Comparison of ENCODE assay signal across 11 cellular contexts in genomic region chr5:93601433-93602175, GRCh38. TPM values are rescaled to one million over a fixed set of nuclear protein-coding genes. Genes with fewer than 3 reads are reported as not detected.
DNase-seq lines count a peak whose midpoint lies in the region; ATAC-seq, FAIRE-seq and TF ChIP-seq lines count a peak whose summit lies in the region.
"Had no signal": no experiment of that assay in that cellular context is flagged by ENCODE, and none has a peak within 500 bp of the region (broad histone marks: within the 10 kb centered on the region; RNA-seq: fewer than 3 reads in every experiment).

No MANE protein-coding gene starts in this region.

- H2AFZ ChIP-seq in HepG2 (ENCODE audit: low read length), result no peak overlapping the region
- peak overlapping the region; percentile 33 for H2AFZ ChIP-seq in astrocyte (ENCODE audit: low read depth, low read length)

- H3K27me3 ChIP-seq in HepG2 (ENCODE audit: control insufficient read depth in 1 of 2, insufficient read depth in 2 of 2, low read length in 2 of 2) (peaks cover 2 to 48% of the 10 kb centered on the region in 2 experiments; a peak in 4 of 5 replicates), right lobe of liver (peaks cover 7 to 22% of the 10 kb centered on the region in 2 donors), astrocyte (ENCODE audit: insufficient read depth, low read length) (no peaks in the 10 kb centered on the region), vagina (no peaks in the 10 kb centered on the region)

- no peaks in the 10 kb centered on the region for H3K79me2 ChIP-seq in HepG2 (ENCODE audit: insufficient read depth, low read length)
- peaks cover 17% of the 10 kb centered on the region for H3K79me2 ChIP-seq in astrocyte (ENCODE audit: insufficient read depth, low read length)

- H3K27ac ChIP-seq in HepG2 (ENCODE audit: extremely low read length, insufficient read depth, low read length) (no peak overlapping the region), right lobe of liver (no peak overlapping the region), astrocyte (ENCODE audit: low read depth, low read length) (peak overlapping the region; percentile 78), vagina (peak overlapping the region; percentile 77)
- H3K27ac ChIP-seq: BLaER1 treated with 17β-estradiol and CSF1 and Interleukin-3, amounts not matched to agents 10 nM and 100 nM had no signal

- DNase-seq in HepG2 (ENCODE audit: low spot score) (no peak), right lobe of liver (no peak), astrocyte (ENCODE audit: low read depth) (peak; percentile 85), kidney glomerular epithelial cell (lab: John Stamatoyannopoulos, UW) (peak; percentile 74), vagina (ENCODE audit: extremely low spot score in 2 of 2) (peak in 1 of 2 donors; percentile 86), SKM-1 (lab: John Stamatoyannopoulos, UW; ENCODE audit: unreplicated experiment) (no peak)
- DNase-seq: activated CD8-positive, alpha-beta T cell treated with anti-CD3 and anti-CD28 coated beads for 36 hours; NCI-H526 had no signal

- TF ChIP-seq CTCF in HepG2 (CRISPR knock-in tag; IDR thresholded peaks at IDR 0.05) (no peak), right lobe of liver (IDR thresholded peaks at IDR 0.05) (no peak), astrocyte (IDR thresholded peaks at IDR 0.05; ENCODE audit: insufficient read depth, low read depth, low read length) (no peak), vagina (IDR thresholded peaks at IDR 0.05) (no peak)

- no peaks in the 10 kb centered on the region for H3K36me3 Mint-ChIP-seq in astrocyte (ENCODE audit: low read depth, unreplicated experiment)

- no peaks in the 10 kb centered on the region for H4K20me1 ChIP-seq in HepG2 (ENCODE audit: insufficient read depth, low read length)
- no peaks in the 10 kb centered on the region for H4K20me1 ChIP-seq in astrocyte (ENCODE audit: insufficient read depth, low read length)

- POLR2A ChIA-PET in HepG2 (lab: Yijun Ruan, JAX), result no interaction called here

- H3K4me3 Mint-ChIP-seq in astrocyte (ENCODE audit: unreplicated experiment), result no peak overlapping the region
- H3K4me3 Mint-ChIP-seq: activated CD8-positive, alpha-beta T cell treated with anti-CD3 and anti-CD28 coated beads for 36 hours had no signal

- H3K36me3 ChIP-seq in HepG2 (replicated peaks in 1 of 2; ENCODE audit: control insufficient read depth in 1 of 2, insufficient read depth in 2 of 2, low read length in 2 of 2) (no peaks in the 10 kb centered on the region), right lobe of liver (no peaks in the 10 kb centered on the region), astrocyte (ENCODE audit: insufficient read depth, low read length) (no peaks in the 10 kb centered on the region), vagina (no peaks in the 10 kb centered on the region)
- H3K36me3 ChIP-seq: BLaER1 treated with 17β-estradiol and CSF1 and Interleukin-3, amounts not matched to agents 10 nM and 100 nM had no signal

- no TSS peak for BruUV-seq in HepG2 (replicated peaks; lab: Mats Ljungman, UMichigan)

- CTCF ChIA-PET in HepG2 (lab: Yijun Ruan, JAX; ENCODE audit: low intra/inter-chr PET ratio, low total read pairs), result no interaction called here

- H3K27me3 Mint-ChIP-seq in astrocyte (ENCODE audit: low read depth, unreplicated experiment), result peaks cover 27% of the 10 kb centered on the region

- no peaks in the 10 kb centered on the region for H3K9me3 ChIP-seq in HepG2 (ENCODE audit: low read length)
- H3K9me3 ChIP-seq in right lobe of liver, result no peaks in the 10 kb centered on the region
- no peaks in the 10 kb centered on the region for H3K9me3 ChIP-seq in astrocyte (ENCODE audit: insufficient read depth, low read depth, low read length)
- no peaks in the 10 kb centered on the region for H3K9me3 ChIP-seq in vagina

- FAIRE-seq in HepG2 (lab: Jason Lieb, UNC) (no peak), astrocyte (lab: Jason Lieb, UNC) (peak; percentile 5)

- H3K9ac ChIP-seq in HepG2 (ENCODE audit: insufficient read depth, low read depth, low read length), result no peak overlapping the region
- H3K9ac ChIP-seq in astrocyte (ENCODE audit: low read length), result peak overlapping the region; percentile 76
- H3K9ac ChIP-seq: BLaER1 treated with 17β-estradiol and CSF1 and Interleukin-3, amounts not matched to agents 10 nM and 100 nM had no signal

- ATAC-seq in HepG2 (no peak), right lobe of liver (no peak), GM21723 (IDR thresholded peaks at IDR 0.05; ENCODE audit: unreplicated experiment) (no peak), GM18909 (IDR thresholded peaks at IDR 0.05; ENCODE audit: poor library complexity, unreplicated experiment) (no peak)
- ATAC-seq: activated CD8-positive, alpha-beta T cell treated with anti-CD3 and anti-CD28 coated beads for 36 hours had no signal

- peaks cover 15% of the 10 kb centered on the region for H3K9me3 Mint-ChIP-seq in astrocyte (ENCODE audit: unreplicated experiment)
- H3K9me3 Mint-ChIP-seq: activated CD8-positive, alpha-beta T cell treated with anti-CD3 and anti-CD28 coated beads for 36 hours had no signal

- WGBS in HepG2 (ENCODE audit: low lambda C conversion rate), result 81% methylated on average over 11 of the region's 11 CpGs
- 50% methylated on average over 11 of the region's 11 CpGs for WGBS in right lobe of liver (ENCODE audit: insufficient coverage, low coverage, low lambda C conversion rate, missing lambda C conversion rate)

- in situ Hi-C loops in HepG2 (cut with HindIII; ENCODE audit: extremely low pct_ligation_motif_present, low pct_unique_long_range_greater_than_20kb), result no loop called here

- TF ChIP-seq EP300 in HepG2 (IDR thresholded peaks at IDR 0.05; ENCODE audit: low read depth in 2 of 2, low read length in 2 of 2), result no peak
- no peak for TF ChIP-seq EP300 in HepG2 (CRISPR knock-in tag; IDR thresholded peaks at IDR 0.05; ENCODE audit: borderline replicate concordance)

- TF ChIP-seq POLR2A in HepG2 (IDR thresholded peaks at IDR 0.05; ENCODE audit: insufficient read depth in 1 of 2, low read depth in 2 of 2, low read length in 2 of 2) (no peak), right lobe of liver (IDR thresholded peaks at IDR 0.05) (no peak), vagina (IDR thresholded peaks at IDR 0.05) (peak in 1 of 2 donors; percentile 31)

- peaks cover 31% of the 10 kb centered on the region for H3K4me1 ChIP-seq in HepG2 (ENCODE audit: insufficient read depth, low read length)
- H3K4me1 ChIP-seq in right lobe of liver, result no peaks in the 10 kb centered on the region
- H3K4me1 ChIP-seq in astrocyte (ENCODE audit: insufficient read depth, low read length), result peaks cover 67% of the 10 kb centered on the region
- H3K4me1 ChIP-seq in vagina, result peaks cover 18% of the 10 kb centered on the region
- H3K4me1 ChIP-seq: BLaER1 treated with 17β-estradiol and CSF1 and Interleukin-3, amounts not matched to agents 10 nM and 100 nM had no signal

- H3K4me2 ChIP-seq in HepG2 (ENCODE audit: low read depth, low read length) (no peak overlapping the region), astrocyte (ENCODE audit: low read length) (peak overlapping the region; percentile 83)
- H3K4me2 ChIP-seq: BLaER1 treated with 17β-estradiol and CSF1 and Interleukin-3, amounts not matched to agents 10 nM and 100 nM had no signal

- H3K27ac Mint-ChIP-seq in astrocyte (ENCODE audit: unreplicated experiment), result peak overlapping the region; percentile 58
- H3K27ac Mint-ChIP-seq: activated CD8-positive, alpha-beta T cell treated with anti-CD3 and anti-CD28 coated beads for 36 hours had no signal

- no peak overlapping the region for H3K4me3 ChIP-seq in HepG2 (replicated peaks in 1 of 3; ENCODE audit: insufficient read depth in 1 of 3, low read depth in 2 of 3, low read length in 3 of 3)
- no peak overlapping the region for H3K4me3 ChIP-seq in right lobe of liver
- peak overlapping the region; percentile 49 for H3K4me3 ChIP-seq in astrocyte (ENCODE audit: insufficient read depth, low read depth, low read length)
- H3K4me3 ChIP-seq in vagina, result peak overlapping the region; percentile 33 to 35
- H3K4me3 ChIP-seq: BLaER1 treated with 17β-estradiol and CSF1 and Interleukin-3, amounts not matched to agents 10 nM and 100 nM had no signal

- peaks cover 1% of the 10 kb centered on the region for H3K4me1 Mint-ChIP-seq in astrocyte (ENCODE audit: low read depth, unreplicated experiment)

- intact Hi-C loops in HepG2 (cut with micrococcal nuclease; ENCODE audit: unreplicated experiment), result no loop called here
- intact Hi-C loops in right lobe of liver (cut with DNase I), result no loop called here
- intact Hi-C loops in vagina (cut with DNase I), result no loop called here

- TF ChIP-seq RAD21 in HepG2 (CRISPR knock-in tag; IDR thresholded peaks at IDR 0.05), result no peak

RNA-seq across cellular contexts. Expression of gene NR2F1, which starts 18.6 kb away (rescaled TPM):
- total RNA-seq in HepG2 (2016; rRNA removed; fragmentation: Illumina TruSeq; extraction: Trizol) (14.0 and 17.1 TPM in 2 replicates), right lobe of liver (10 to 100 TPM in 2 of 6 experiments, 1 to 10 TPM in 4; 5.3 to 12.1 (median 9.4) TPM), astrocyte (4.3 and 5.1 TPM in 2 replicates), vagina (97.2 TPM)
- total RNA-seq in HepG2 (2016; cell fraction: cytosol; rRNA removed; fragmentation: Illumina TruSeq; extraction: Trizol; ENCODE audit: low read depth), result 4.3 and 4.6 TPM in 2 replicates
- total RNA-seq in HepG2 (2016; cell fraction: insoluble cytoplasmic fraction; rRNA removed; fragmentation: Illumina TruSeq; extraction: Trizol), result 12.7 and 15.6 TPM in 2 replicates
- total RNA-seq in HepG2 (2016; cell fraction: membrane; rRNA removed; fragmentation: Illumina TruSeq; extraction: Trizol), result 12.0 and 12.1 TPM in 2 replicates
- total RNA-seq in HepG2 (2016; cell fraction: nucleus; rRNA removed; fragmentation: Illumina TruSeq; extraction: Trizol), result 14.7 and 16.7 TPM in 2 replicates
- polyA plus RNA-seq in HepG2 (2011; rRNA removed), result 59.7 and 76.5 TPM in 2 replicates
- polyA plus RNA-seq in HepG2 (2011; cell fraction: cytosol; rRNA removed), result 48.3 and 60.7 TPM in 2 replicates
- polyA plus RNA-seq in HepG2 (2011; cell fraction: nucleus; rRNA removed), result 179 and 207 TPM in 2 replicates
- polyA plus RNA-seq in HepG2 (2012), result 28.9 and 65.9 TPM in 2 replicates
- 1.4 and 2.1 TPM in 2 replicates for polyA plus RNA-seq in HepG2 (2016; cell fraction: cytosol; fragmentation: Illumina TruSeq; extraction: Trizol; ENCODE audit: low read depth)
- polyA plus RNA-seq in HepG2 (2016; cell fraction: insoluble cytoplasmic fraction; fragmentation: Illumina TruSeq; extraction: Trizol; ENCODE audit: low read depth), result 16.0 and 19.7 TPM in 2 replicates
- polyA plus RNA-seq in HepG2 (2016; cell fraction: membrane; fragmentation: Illumina TruSeq; extraction: Trizol; ENCODE audit: low read depth), result 4.8 and 5.9 TPM in 2 replicates
- 37.8 and 39.6 TPM in 2 replicates for polyA plus RNA-seq in HepG2 (2016; cell fraction: nucleus; fragmentation: Illumina TruSeq; extraction: Trizol; ENCODE audit: insufficient read depth, low read depth)
- 62.1 and 114 TPM in 2 replicates for polyA minus RNA-seq in HepG2 (2011; rRNA and poly(A)+ RNA removed; ENCODE audit: low replicate concordance)
- polyA minus RNA-seq in HepG2 (2011; cell fraction: cytosol; rRNA and poly(A)+ RNA removed), result 46.9 and 57.0 TPM in 2 replicates
- polyA minus RNA-seq in HepG2 (2011; cell fraction: nucleus; rRNA and poly(A)+ RNA removed), result 29.7 and 42.6 TPM in 2 replicates
- total RNA-seq: activated CD8-positive, alpha-beta T cell treated with anti-CD3 and anti-CD28 coated beads for 36 hours had no signal

RNA-seq across cellular contexts. Expression of gene NR2F1-AS1, which starts 20.6 kb away (rescaled TPM):
- total RNA-seq in HepG2 (2016; rRNA removed; fragmentation: Illumina TruSeq; extraction: Trizol), result 2.1 and 2.8 TPM in 2 replicates
- total RNA-seq in HepG2 (2016; cell fraction: cytosol; rRNA removed; fragmentation: Illumina TruSeq; extraction: Trizol; ENCODE audit: low read depth), result 2.5 and 2.7 TPM in 2 replicates
- 0.64 and 1.1 TPM in 2 replicates for total RNA-seq in HepG2 (2016; cell fraction: insoluble cytoplasmic fraction; rRNA removed; fragmentation: Illumina TruSeq; extraction: Trizol)
- 3.5 and 3.7 TPM in 2 replicates for total RNA-seq in HepG2 (2016; cell fraction: membrane; rRNA removed; fragmentation: Illumina TruSeq; extraction: Trizol)
- total RNA-seq in HepG2 (2016; cell fraction: nucleus; rRNA removed; fragmentation: Illumina TruSeq; extraction: Trizol), result 3.5 and 4.9 TPM in 2 replicates
- polyA plus RNA-seq in HepG2 (2011; rRNA removed), result 2.8 and 3.1 TPM in 2 replicates
- polyA plus RNA-seq in HepG2 (2011; cell fraction: cytosol; rRNA removed), result 1.1 and 2.4 TPM in 2 replicates
- polyA plus RNA-seq in HepG2 (2011; cell fraction: nucleus; rRNA removed), result 2.9 and 5.9 TPM in 2 replicates
- 5.1 and 7.3 TPM in 2 replicates for polyA plus RNA-seq in HepG2 (2012)
- 3.6 and 4.1 TPM in 2 replicates for polyA plus RNA-seq in HepG2 (2016; cell fraction: cytosol; fragmentation: Illumina TruSeq; extraction: Trizol; ENCODE audit: low read depth)
- polyA plus RNA-seq in HepG2 (2016; cell fraction: insoluble cytoplasmic fraction; fragmentation: Illumina TruSeq; extraction: Trizol; ENCODE audit: low read depth), result 0.48 and 2.3 TPM in 2 replicates
- polyA plus RNA-seq in HepG2 (2016; cell fraction: membrane; fragmentation: Illumina TruSeq; extraction: Trizol; ENCODE audit: low read depth), result 2.6 and 5.7 TPM in 2 replicates
- polyA plus RNA-seq in HepG2 (2016; cell fraction: nucleus; fragmentation: Illumina TruSeq; extraction: Trizol; ENCODE audit: insufficient read depth, low read depth), result 2.3 and 2.9 TPM in 2 replicates
- 2.2 and 4.6 TPM in 2 replicates for polyA minus RNA-seq in HepG2 (2011; rRNA and poly(A)+ RNA removed; ENCODE audit: low replicate concordance)
- polyA minus RNA-seq in HepG2 (2011; cell fraction: cytosol; rRNA and poly(A)+ RNA removed), result 2.1 TPM in 1 of 2 replicates, not detected in the other
- 27.3 and 33.1 TPM in 2 replicates for polyA minus RNA-seq in HepG2 (2011; cell fraction: nucleus; rRNA and poly(A)+ RNA removed)
- total RNA-seq in right lobe of liver, result 1 to 10 TPM; 1.2 to 3.8 (median 2.3) TPM
- total RNA-seq in astrocyte, result 6.9 and 7.3 TPM in 2 replicates
- total RNA-seq in vagina, result 22.3 TPM
- total RNA-seq: activated CD8-positive, alpha-beta T cell treated with anti-CD3 and anti-CD28 coated beads for 36 hours had no signal

Comparison
In these comparisons a context has a peak if more than half of its experiments do, and no peak if none do; other contexts are left out.
1. DNase-seq: peak in astrocyte (single experiment) and kidney glomerular epithelial cell (single experiment); none in HepG2 (single experiment), right lobe of liver (0 of 3) and SKM-1 (single experiment).
2. H3K27ac ChIP-seq: peak in astrocyte (single experiment) and vagina (single experiment); none in HepG2 (single experiment) and right lobe of liver (0 of 3).
3. H3K4me3 ChIP-seq: peak in astrocyte (single experiment) and vagina (2 of 2); none in HepG2 (0 of 3) and right lobe of liver (0 of 3).